In the genomic region with DNA sequence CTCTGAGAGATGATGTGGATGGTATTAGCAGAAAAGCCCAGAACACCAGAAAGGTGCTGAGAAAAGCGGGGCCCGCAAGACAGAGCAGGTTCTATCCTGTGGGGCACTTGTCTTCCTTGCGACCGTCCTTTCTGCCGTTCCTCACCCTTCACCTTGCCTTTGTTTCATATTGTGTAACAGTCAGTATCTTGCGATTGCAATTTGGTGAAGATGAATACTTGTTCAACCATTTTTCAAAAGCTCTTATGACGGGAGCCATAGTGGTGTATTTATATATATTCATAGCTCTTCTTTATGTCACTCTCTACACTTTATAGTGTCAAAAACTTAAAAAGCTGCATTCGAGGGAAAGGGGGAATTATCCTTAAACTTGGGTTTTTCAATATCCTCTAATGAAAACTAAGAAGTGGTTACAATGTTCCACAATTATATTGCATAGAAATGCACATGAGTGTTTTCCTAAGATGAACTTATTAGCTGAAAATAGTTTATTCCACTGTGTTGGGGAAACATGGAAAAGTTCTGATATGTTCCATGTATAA, we compare ENCODE assay signal across 8 cellular contexts. TPM values are rescaled to one million over a fixed set of nuclear protein-coding genes. Genes with fewer than 3 reads are reported as not detected.
DNase-seq lines count a peak whose midpoint lies in the region; ATAC-seq and TF ChIP-seq lines count a peak whose summit lies in the region.

No MANE protein-coding gene starts in this region.

- no peak overlapping the region for H4K91ac ChIP-seq in trophoblast cell (ENCODE audit: low read depth, low read length)

- no peak overlapping the region for H4K12ac ChIP-seq in trophoblast cell (ENCODE audit: low read depth, low read length)

- no peak overlapping the region for H3K14ac ChIP-seq in trophoblast cell (ENCODE audit: low read length)

- no peak overlapping the region for H2BK5ac ChIP-seq in trophoblast cell (ENCODE audit: low read depth, low read length, poor library complexity)

- no peaks in the 10 kb centered on the region for H3K79me2 ChIP-seq in trophoblast cell (ENCODE audit: control insufficient read depth, insufficient read depth, low read length, poor library complexity)

- H3K79me1 ChIP-seq in trophoblast cell (ENCODE audit: low read length): no peaks in the 10 kb centered on the region

- H2BK12ac ChIP-seq in trophoblast cell (ENCODE audit: low read length): no peak overlapping the region

- no peak for TF ChIP-seq CTCF in fibroblast of the aortic adventitia (IDR thresholded peaks at IDR 0.05; ENCODE audit: insufficient read depth, low read length)
- TF ChIP-seq CTCF in RWPE1 (conservative IDR thresholded peaks at IDR 0.05; ENCODE audit: low read depth): no peak

- peaks cover 8% of the 10 kb centered on the region for H3K4me1 ChIP-seq in CD4-positive, alpha-beta memory T cell (ENCODE audit: insufficient read depth, low read length)
- H3K4me1 ChIP-seq in trophoblast cell (ENCODE audit: control insufficient read depth in 1 of 2, insufficient read depth in 2 of 2, low read length in 2 of 2): peaks cover 2 to 3% of the 10 kb centered on the region in 2 experiments

- no peaks in the 10 kb centered on the region for H3K9me3 Mint-ChIP-seq in CD4-positive, alpha-beta memory T cell

- H3K4ac ChIP-seq in trophoblast cell (ENCODE audit: low read depth, low read length): no peak overlapping the region

- intact Hi-C loops in CD4-positive, alpha-beta memory T cell (cut with micrococcal nuclease): no loop called here

- peak; percentile 27 for ATAC-seq in HG02610 (IDR thresholded peaks at IDR 0.05; ENCODE audit: unreplicated experiment)

- no peak overlapping the region for H3K23ac ChIP-seq in trophoblast cell (ENCODE audit: low read length)

- H3K27me3 Mint-ChIP-seq in CD4-positive, alpha-beta memory T cell: peaks cover 29 to 35% of the 10 kb centered on the region in 2 donors

- H3K27me3 ChIP-seq in CD4-positive, alpha-beta memory T cell (ENCODE audit: insufficient read depth, low read length): peaks cover 6% of the 10 kb centered on the region
- H3K27me3 ChIP-seq in trophoblast cell (ENCODE audit: insufficient read depth, low read length): no peaks in the 10 kb centered on the region

- no peak overlapping the region for H2AK5ac ChIP-seq in trophoblast cell (ENCODE audit: low read length)

- H3K9ac ChIP-seq in SK-N-MC (ENCODE audit: insufficient read length) (peak overlapping the region; percentile 72), trophoblast cell (ENCODE audit: low read length) (no peak overlapping the region)

- no peaks in the 10 kb centered on the region for H3K36me3 Mint-ChIP-seq in CD4-positive, alpha-beta memory T cell

- POLR2A ChIA-PET in CD4-positive, alpha-beta memory T cell (lab: Charles Lee; ENCODE audit: partially characterized antibody): no interaction called here
- POLR2A ChIA-PET in RWPE1 (lab: Yijun Ruan, JAX; ENCODE audit: low non-redundant PET): no interaction called here

- H3K4me3 ChIP-seq in CD4-positive, alpha-beta memory T cell (ENCODE audit: low read length in 2 of 2): peak overlapping the region; percentile 15 to 17
- H3K4me3 ChIP-seq in SK-N-MC (peak overlapping the region; percentile 83), fibroblast of the aortic adventitia (ENCODE audit: low read depth, low read length) (peak overlapping the region; percentile 69), trophoblast cell (ENCODE audit: low read depth, low read length) (no peak overlapping the region)

- no peak overlapping the region for H3K27ac Mint-ChIP-seq in CD4-positive, alpha-beta memory T cell

- WGBS in trophoblast cell (ENCODE audit: extremely low coverage, insufficient coverage, insufficient read length): no CpG with 5 or more reads among the region's 8 CpGs

- no peaks in the 10 kb centered on the region for H3K9me3 ChIP-seq in CD4-positive, alpha-beta memory T cell (ENCODE audit: control insufficient read depth in 1 of 2, low read length in 2 of 2)
- no peaks in the 10 kb centered on the region for H3K9me3 ChIP-seq in SK-N-MC (ENCODE audit: low read depth, low read length)
- no peaks in the 10 kb centered on the region for H3K9me3 ChIP-seq in trophoblast cell (ENCODE audit: insufficient read depth, low read depth, low read length)

- no peak overlapping the region for H2BK120ac ChIP-seq in trophoblast cell (ENCODE audit: insufficient read depth, low read length, poor library complexity)

- no peak overlapping the region for H4K8ac ChIP-seq in trophoblast cell (ENCODE audit: low read depth, low read length)

- peak overlapping the region; percentile 30 for H2AFZ ChIP-seq in trophoblast cell (ENCODE audit: insufficient read depth, low read length, poor library complexity)

- no peaks in the 10 kb centered on the region for H3K36me3 ChIP-seq in CD4-positive, alpha-beta memory T cell (ENCODE audit: insufficient read depth, low read length)
- no peaks in the 10 kb centered on the region for H3K36me3 ChIP-seq in SK-N-MC (ENCODE audit: insufficient read depth, low read length)
- no peaks in the 10 kb centered on the region for H3K36me3 ChIP-seq in trophoblast cell (ENCODE audit: control insufficient read depth in 1 of 2, insufficient read depth in 2 of 2, low read length in 2 of 2)

- H3K18ac ChIP-seq in trophoblast cell (ENCODE audit: low read length): no peak overlapping the region

- peaks cover 6 to 11% (median 9%) of the 10 kb centered on the region in 4 donors for H3K4me1 Mint-ChIP-seq in CD4-positive, alpha-beta memory T cell

- peak in 1 of 5 donors; percentile 8 for DNase-seq in CD4-positive, alpha-beta memory T cell
- DNase-seq in SK-N-MC (ENCODE audit: low read depth, low spot score) (no peak), fibroblast of the aortic adventitia (ENCODE audit: low read depth) (no peak), trophoblast cell (peak in 1 of 2 donors; percentile 45), kidney tubule cell (ENCODE audit: low spot score) (no peak), NCI-H2196 treated with DMSO at 0.1 percent for 48 hours (lab: John Stamatoyannopoulos, UW; ENCODE audit: unreplicated experiment) (no peak), RWPE1 (ENCODE audit: low spot score) (no peak)

- CTCF ChIA-PET in CD4-positive, alpha-beta memory T cell (lab: Charles Lee; ENCODE audit: partially characterized antibody): no interaction called here
- CTCF ChIA-PET in RWPE1 (lab: Yijun Ruan, JAX): interaction anchor here (0.5 to 0.6 kb wide), 2 partner anchors 12 to 195 kb away, joined by 3 to 4 read pairs; no protein-coding TSS in a partner anchor

- H3K4me2 ChIP-seq in trophoblast cell (ENCODE audit: low read length): peak overlapping the region; percentile 92

- no peak overlapping the region for H3K27ac ChIP-seq in CD4-positive, alpha-beta memory T cell (ENCODE audit: low read depth, low read length)
- H3K27ac ChIP-seq in SK-N-MC (peak overlapping the region; percentile 59; the same call in 1 of the 2 replicates), trophoblast cell (ENCODE audit: low read depth, low read length) (no peak overlapping the region), RWPE1 (no peak overlapping the region)

- peak overlapping the region; percentile 69 to 87 (median 81) for H3K4me3 Mint-ChIP-seq in CD4-positive, alpha-beta memory T cell

RNA-seq across cellular contexts. Expression of a gene that starts 0.8 kb away (rescaled TPM):
- total RNA-seq in CD4-positive, alpha-beta memory T cell: 1 to 10 TPM; 8.7 to 9.3 TPM
- 10 to 100 TPM; 41.5 to 47.9 TPM for polyA plus RNA-seq in CD4-positive, alpha-beta memory T cell
- 13.0 and 21.9 TPM in 2 replicates for total RNA-seq in fibroblast of the aortic adventitia (ENCODE audit: low replicate concordance)
- 42.8 and 44.6 TPM in 2 replicates for polyA plus RNA-seq in trophoblast cell (2013)
